15 cellular contexts compared by ENCODE assay signal in genomic region chr21:14528815-14529214, GRCh38. TPM values are rescaled to one million over a fixed set of nuclear protein-coding genes. Genes with fewer than 3 reads are reported as not detected.
DNase-seq lines count a peak whose midpoint lies in the region; ATAC-seq and TF ChIP-seq lines count a peak whose summit lies in the region.
"Had no signal": no experiment of that assay in that cellular context is flagged by ENCODE, and none has a peak within 500 bp of the region (broad histone marks: within the 10 kb centered on the region; RNA-seq: fewer than 3 reads in every experiment).

No MANE protein-coding gene starts in this region.

- intact Hi-C loops in natural killer cell (cut with micrococcal nuclease): loop anchor here (10.0 kb wide), 1 partner anchor 156 kb away; no protein-coding TSS in a partner anchor

- peaks cover 7% of the 10 kb centered on the region for H3K9me3 Mint-ChIP-seq in natural killer cell treated with Interleukin-12 subunit alpha and Interleukin-12 subunit beta and Interleukin-15 and Interleukin-18, amount 100 ng/mL, for 72 hours
- H3K9me3 Mint-ChIP-seq in natural killer cell (no peaks in the 10 kb centered on the region), type B pancreatic cell (no peaks in the 10 kb centered on the region)
- H3K9me3 Mint-ChIP-seq in effector memory CD8-positive, alpha-beta T cell: no peaks in the 10 kb centered on the region

- H3K27ac Mint-ChIP-seq in natural killer cell treated with Interleukin-12 subunit alpha and Interleukin-12 subunit beta and Interleukin-15 and Interleukin-18, amount 100 ng/mL, for 72 hours: peak overlapping the region; percentile 100
- H3K27ac Mint-ChIP-seq in natural killer cell: peak overlapping the region in 1 of 2 donors; percentile 21
- H3K27ac Mint-ChIP-seq in T-helper 17 cell: peak overlapping the region; percentile 93
- H3K27ac Mint-ChIP-seq in effector memory CD8-positive, alpha-beta T cell: peak overlapping the region; percentile 71 to 78
- H3K27ac Mint-ChIP-seq in type B pancreatic cell: no peak overlapping the region

- H3K36me3 Mint-ChIP-seq in natural killer cell treated with Interleukin-12 subunit alpha and Interleukin-12 subunit beta and Interleukin-15 and Interleukin-18, amount 100 ng/mL, for 72 hours: peaks cover 31% of the 10 kb centered on the region
- H3K36me3 Mint-ChIP-seq in natural killer cell: no peaks in the 10 kb centered on the region
- H3K36me3 Mint-ChIP-seq in T-helper 17 cell (ENCODE audit: low read depth): peaks cover 3% of the 10 kb centered on the region
- peaks cover under 1% of the 10 kb centered on the region for H3K36me3 Mint-ChIP-seq in effector memory CD8-positive, alpha-beta T cell (ENCODE audit: insufficient read depth)
- no peaks in the 10 kb centered on the region for H3K36me3 Mint-ChIP-seq in type B pancreatic cell

- peaks cover 49 to 64% of the 10 kb centered on the region in 2 donors for H3K4me1 Mint-ChIP-seq in natural killer cell treated with Interleukin-12 subunit alpha and Interleukin-12 subunit beta and Interleukin-15 and Interleukin-18, amount 100 ng/mL, for 72 hours (ENCODE audit: low read depth in 2 of 2)
- H3K4me1 Mint-ChIP-seq in natural killer cell: peaks cover 36 to 37% of the 10 kb centered on the region in 2 donors
- H3K4me1 Mint-ChIP-seq in T-helper 17 cell: peaks cover 41% of the 10 kb centered on the region
- peaks cover 32 to 60% of the 10 kb centered on the region in 2 donors for H3K4me1 Mint-ChIP-seq in effector memory CD8-positive, alpha-beta T cell (ENCODE audit: low read depth in 2 of 2)
- peaks cover 19% of the 10 kb centered on the region for H3K4me1 Mint-ChIP-seq in type B pancreatic cell (ENCODE audit: unreplicated experiment)

- no peak for ATAC-seq in natural killer cell treated with Interleukin-12 subunit alpha and Interleukin-12 subunit beta and Interleukin-15 and Interleukin-18, amount 100 ng/mL, for 72 hours
- ATAC-seq in natural killer cell: no peak
- no peak for ATAC-seq in T-helper 17 cell
- ATAC-seq in effector memory CD8-positive, alpha-beta T cell (replicated peaks): no peak
- no peak for ATAC-seq in HG02623 (IDR thresholded peaks at IDR 0.05; ENCODE audit: unreplicated experiment)

- TF ChIP-seq CTCF in natural killer cell (IDR thresholded peaks at IDR 0.05) (no peak), type B pancreatic cell (conservative IDR thresholded peaks at IDR 0.05) (no peak)

- peak overlapping the region; percentile 91 for H3K4me3 Mint-ChIP-seq in natural killer cell treated with Interleukin-12 subunit alpha and Interleukin-12 subunit beta and Interleukin-15 and Interleukin-18, amount 100 ng/mL, for 72 hours
- H3K4me3 Mint-ChIP-seq in natural killer cell (no peak overlapping the region), T-helper 17 cell (peak overlapping the region; percentile 73), type B pancreatic cell (no peak overlapping the region)
- peak overlapping the region; percentile 24 to 85 for H3K4me3 Mint-ChIP-seq in effector memory CD8-positive, alpha-beta T cell

- DNase-seq in natural killer cell treated with Interleukin-12 subunit alpha and Interleukin-12 subunit beta and Interleukin-15 and Interleukin-18, amount 100 ng/mL, for 72 hours (ENCODE audit: low spot score): no peak
- DNase-seq in natural killer cell (no peak), T-helper 17 cell (no peak), type B pancreatic cell (ENCODE audit: extremely low spot score, unreplicated experiment) (no peak), NCI-H82 (lab: John Stamatoyannopoulos, UW) (no peak)
- DNase-seq in effector memory CD8-positive, alpha-beta T cell: no peak
- DNase-seq: activated CD4-positive, alpha-beta T cell treated with anti-CD3 and anti-CD28 coated beads for 1 hour; NCI-H1694; SHP77 treated with DMSO at 0.1 percent for 48 hours; T1000; thyroid gland had no signal

- H3K9me3 ChIP-seq in T-helper 17 cell (ENCODE audit: control insufficient read depth, low read length, poor library complexity, severe bottlenecking): no peaks in the 10 kb centered on the region
- H3K9me3 ChIP-seq: ascending aorta, thyroid gland had no signal

- no peaks in the 10 kb centered on the region for H3K27me3 Mint-ChIP-seq in natural killer cell treated with Interleukin-12 subunit alpha and Interleukin-12 subunit beta and Interleukin-15 and Interleukin-18, amount 100 ng/mL, for 72 hours
- H3K27me3 Mint-ChIP-seq in natural killer cell (ENCODE audit: low read depth in 2 of 2) (no peaks in the 10 kb centered on the region), T-helper 17 cell (no peaks in the 10 kb centered on the region), type B pancreatic cell (no peaks in the 10 kb centered on the region)
- H3K27me3 Mint-ChIP-seq in effector memory CD8-positive, alpha-beta T cell: no peaks in the 10 kb centered on the region

RNA-seq across cellular contexts. Expression of gene SAMSN1, which starts 17.3 kb away (rescaled TPM):
- 100 to 1,000 TPM; 158 to 383 TPM for total RNA-seq in natural killer cell treated with Interleukin-12 subunit alpha and Interleukin-12 subunit beta and Interleukin-15 and Interleukin-18, amount 100 ng/mL, for 72 hours
- total RNA-seq in natural killer cell: 100 to 1,000 TPM in 1 of 3 donors, 10 to 100 TPM in 2; 17.7 to 101 (median 18.2) TPM
- total RNA-seq in T-helper 17 cell: 10 to 100 TPM; 33.7 to 64.9 TPM
- 2.6 and 6.0 TPM in 2 replicates for total RNA-seq in type B pancreatic cell (ENCODE audit: low replicate concordance)
- total RNA-seq: myocyte, NCI-H460 had no signal

Comparison
In these comparisons a context has a peak if more than half of its experiments do, and no peak if none do; other contexts are left out.
1. H3K4me3 Mint-ChIP-seq: peak in natural killer cell treated with Interleukin-12 subunit alpha and Interleukin-12 subunit beta and Interleukin-15 and Interleukin-18, amount 100 ng/mL, for 72 hours (single experiment), T-helper 17 cell (single experiment) and effector memory CD8-positive, alpha-beta T cell (2 of 2); none in natural killer cell (single experiment) and type B pancreatic cell (single experiment).